In genomic region chrX:31179203-31179602, GRCh38 we compare ENCODE assay signal across 21 cellular contexts.
A peak's percentile ranks its signal among the peaks of the same experiment; 100 is the strongest.
DNase-seq lines count a peak whose midpoint lies in the region; ATAC-seq and TF ChIP-seq lines count a peak whose summit lies in the region.
"Had no signal": no experiment of that assay in that cellular context is flagged by ENCODE, and none has a peak within 500 bp of the region (broad histone marks: within the 10 kb centered on the region; RNA-seq: fewer than 3 reads in every experiment).

No MANE protein-coding gene starts in this region.

- POLR2A ChIA-PET in OCI-LY7 (lab: Charles Lee) = no interaction called here

- H3K79me2 ChIP-seq in OCI-LY7 (ENCODE audit: insufficient read depth, low read depth, low read length) = no peaks in the 10 kb centered on the region

- H2AK5ac ChIP-seq in mesenchymal stem cell (ENCODE audit: low read length, severe bottlenecking) = no peak overlapping the region

- H4K91ac ChIP-seq in mesenchymal stem cell (ENCODE audit: low read length) = no peak overlapping the region

- DNase-seq in OCI-LY7 (ENCODE audit: low spot score) = no peak
- no peak for DNase-seq in mesenchymal stem cell
- DNase-seq in GM10266 (ENCODE audit: extremely low spot score) = no peak
- no peak for DNase-seq in cerebellar nuclear complex (lab: John Stamatoyannopoulos, UW)
- no peak for DNase-seq in MG63
- DNase-seq: AML-193; CD4-positive, alpha-beta T cell; IMR-90; KG1; MM.1S; NCI-H2029; NCI-H446; NCI-H524 treated with DMSO at 0.1 percent for 48 hours; NCI-H774; SHP77; T-cell had no signal

- 100% methylated on average over 3 of the region's 4 CpGs for WGBS in mesenchymal stem cell

- no peak overlapping the region for H2BK15ac ChIP-seq in mesenchymal stem cell (ENCODE audit: low read depth, poor library complexity, severe bottlenecking)

- intact Hi-C loops in OCI-LY7 (cut with micrococcal nuclease; ENCODE audit: unreplicated experiment) = loop anchor here (2.0 kb wide), 1 partner anchor 42 kb away; no protein-coding TSS in a partner anchor

- H3K4me2 ChIP-seq in OCI-LY7 (ENCODE audit: low read length) (no peak overlapping the region), mesenchymal stem cell (ENCODE audit: low read length, poor library complexity, severe bottlenecking) (no peak overlapping the region)
- H3K4me2 ChIP-seq: A549; BLaER1 treated with 17β-estradiol and CSF1 and Interleukin-3, amounts not matched to agents 10 nM and 100 nM had no signal

- H3K14ac ChIP-seq in mesenchymal stem cell (ENCODE audit: low read length in 2 of 2) = no peak overlapping the region

- H3K23ac ChIP-seq in mesenchymal stem cell (ENCODE audit: low read length in 2 of 2) = no peak overlapping the region

- no peaks in the 10 kb centered on the region for H3K79me1 ChIP-seq in mesenchymal stem cell (replicated peaks; ENCODE audit: low read length, poor library complexity, severe bottlenecking)

- no peak for TF ChIP-seq CTCF in OCI-LY7 (conservative IDR thresholded peaks at IDR 0.05; ENCODE audit: low read length)
- no peak for TF ChIP-seq CTCF in GM10266 (IDR thresholded peaks at IDR 0.05; ENCODE audit: control insufficient read depth, insufficient read depth, low read depth, missing control alignments)

- H3K4ac ChIP-seq in mesenchymal stem cell (ENCODE audit: low read depth in 1 of 2, low read length in 2 of 2) = no peak overlapping the region

- H2AFZ ChIP-seq in OCI-LY7 (ENCODE audit: low read length) (no peak overlapping the region), mesenchymal stem cell (ENCODE audit: low read depth, low read length) (no peak overlapping the region)

- no peaks in the 10 kb centered on the region for H4K20me1 ChIP-seq in OCI-LY7 (ENCODE audit: insufficient read depth, low read length)

- no peak overlapping the region for H3K9ac ChIP-seq in mesenchymal stem cell (ENCODE audit: low read length)
- H3K9ac ChIP-seq: BLaER1 treated with 17β-estradiol and CSF1 and Interleukin-3, amounts not matched to agents 10 nM and 100 nM had no signal

- H3K9me2 ChIP-seq in OCI-LY7 (ENCODE audit: insufficient read depth, low read length) = no peaks in the 10 kb centered on the region

- no peak overlapping the region for H3K18ac ChIP-seq in mesenchymal stem cell (ENCODE audit: low read depth in 1 of 2, low read length in 2 of 2)

- no peak overlapping the region for H2BK5ac ChIP-seq in mesenchymal stem cell (ENCODE audit: low read depth, low read length, poor library complexity, severe bottlenecking)

- H3K9me3 ChIP-seq in OCI-LY7 (ENCODE audit: low read length) (no peaks in the 10 kb centered on the region), mesenchymal stem cell (ENCODE audit: control insufficient read depth, low read length) (no peaks in the 10 kb centered on the region), MG63 (no peaks in the 10 kb centered on the region)
- H3K9me3 ChIP-seq: A549; BLaER1 treated with 17β-estradiol and CSF1 and Interleukin-3, amounts not matched to agents 10 nM and 100 nM had no signal

- no TSS peak for BruUV-seq in OCI-LY7 (replicated peaks; lab: Mats Ljungman, UMichigan)

- H2BK120ac ChIP-seq in mesenchymal stem cell (ENCODE audit: low read depth, low read length) = no peak overlapping the region

- CTCF ChIA-PET in OCI-LY7 (lab: Charles Lee; ENCODE audit: unreplicated experiment) = no interaction called here

- H3K4me3 ChIP-seq in OCI-LY7 (ENCODE audit: low read depth, low read length, poor library complexity, severe bottlenecking) (no peak overlapping the region), mesenchymal stem cell (ENCODE audit: insufficient read depth in 1 of 2, low read depth in 1 of 2, low read length in 2 of 2) (no peak overlapping the region), MG63 (no peak overlapping the region)
- H3K4me3 ChIP-seq: A549; BLaER1 treated with 17β-estradiol and CSF1 and Interleukin-3, amounts not matched to agents 10 nM and 100 nM had no signal

- H3K36me3 ChIP-seq in OCI-LY7 (ENCODE audit: insufficient read depth, low read length) = peaks cover 50% of the 10 kb centered on the region
- no peaks in the 10 kb centered on the region for H3K36me3 ChIP-seq in mesenchymal stem cell (ENCODE audit: control insufficient read depth in 1 of 2, insufficient read depth in 2 of 2, low read depth in 1 of 2, low read length in 2 of 2)
- no peaks in the 10 kb centered on the region for H3K36me3 ChIP-seq in MG63

- H3K27ac ChIP-seq in OCI-LY7 (ENCODE audit: low read depth, low read length, poor library complexity, severe bottlenecking) (peak overlapping the region; percentile 67), mesenchymal stem cell (ENCODE audit: low read length, poor library complexity, severe bottlenecking) (no peak overlapping the region)
- H3K27ac ChIP-seq: A549; BLaER1 treated with 17β-estradiol and CSF1 and Interleukin-3, amounts not matched to agents 10 nM and 100 nM; RWPE1 had no signal

- H4K8ac ChIP-seq in mesenchymal stem cell (ENCODE audit: low read length) = no peak overlapping the region

- ATAC-seq in GM18867 (IDR thresholded peaks at IDR 0.05; ENCODE audit: unreplicated experiment) (peak; percentile 49), HG02759 (IDR thresholded peaks at IDR 0.05; ENCODE audit: unreplicated experiment) (peak; percentile 46)
- ATAC-seq: A549, T-cell had no signal

- H2BK12ac ChIP-seq in mesenchymal stem cell (ENCODE audit: low read length in 2 of 2) = no peak overlapping the region

- H3K27me3 ChIP-seq in mesenchymal stem cell (ENCODE audit: control insufficient read depth in 1 of 2, insufficient read depth in 1 of 2, low read length in 2 of 2) (peaks cover 0 to 2% of the 10 kb centered on the region in 2 experiments), MG63 (no peaks in the 10 kb centered on the region)

- H3K4me1 ChIP-seq in OCI-LY7 (ENCODE audit: insufficient read depth, low read length, poor library complexity, severe bottlenecking) (peaks cover 70% of the 10 kb centered on the region), mesenchymal stem cell (ENCODE audit: control insufficient read depth, insufficient read depth, low read depth, low read length) (no peaks in the 10 kb centered on the region)
- H3K4me1 ChIP-seq: A549; BLaER1 treated with 17β-estradiol and CSF1 and Interleukin-3, amounts not matched to agents 10 nM and 100 nM had no signal
